In the genomic region with DNA sequence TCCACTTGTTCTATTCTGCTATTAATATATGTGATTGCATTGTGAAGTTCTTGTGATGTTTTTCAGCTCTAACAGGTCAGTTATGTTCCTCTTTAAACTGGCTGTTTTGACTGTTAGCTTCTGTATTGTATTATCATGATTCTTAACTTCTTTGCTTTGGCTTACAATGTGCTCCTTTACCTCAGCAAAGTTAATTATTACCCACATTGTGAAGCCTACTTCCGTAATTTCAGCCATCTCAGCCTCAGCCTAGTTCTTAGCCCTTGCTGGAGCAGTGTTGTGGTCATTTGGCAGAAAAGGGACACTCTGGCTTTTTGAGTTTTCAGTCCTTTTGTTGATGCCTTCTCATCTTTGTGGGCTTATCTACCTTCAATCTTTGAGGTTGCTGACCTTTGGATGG, we compare ENCODE assay signal across 18 cellular contexts.
DNase-seq lines count a peak whose midpoint lies in the region; ATAC-seq, FAIRE-seq and TF ChIP-seq lines count a peak whose summit lies in the region.
"Had no signal": no experiment of that assay in that cellular context is flagged by ENCODE, and none has a peak within 500 bp of the region (broad histone marks: within the 10 kb centered on the region; RNA-seq: fewer than 3 reads in every experiment).

No MANE protein-coding gene starts in this region.

- no peak overlapping the region for H3K9ac ChIP-seq in HepG2 (ENCODE audit: insufficient read depth, low read depth, low read length)

- no peak overlapping the region for H3K27ac ChIP-seq in HepG2 (ENCODE audit: extremely low read length, insufficient read depth, low read length)
- H3K27ac ChIP-seq: SJSA1 had no signal

- H3K79me2 ChIP-seq in HepG2 (ENCODE audit: insufficient read depth, low read length) = no peaks in the 10 kb centered on the region

- H3K4me1 ChIP-seq in HepG2 (ENCODE audit: insufficient read depth, low read length) = no peaks in the 10 kb centered on the region
- H3K4me1 ChIP-seq: SJSA1 had no signal

- 3% methylated on average over 1 of the region's 1 CpG for WGBS in HepG2 (ENCODE audit: low lambda C conversion rate)

- intact Hi-C loops in cardiac septum (cut with DNase I) (no loop called here), HepG2 (cut with micrococcal nuclease; ENCODE audit: unreplicated experiment) (no loop called here), Right ventricle myocardium inferior (cut with DNase I) (no loop called here)

- in situ Hi-C loops in HepG2 (cut with HindIII; ENCODE audit: extremely low pct_ligation_motif_present, low pct_unique_long_range_greater_than_20kb) = no loop called here

- TF ChIP-seq CTCF in HepG2 (CRISPR knock-in tag; IDR thresholded peaks at IDR 0.05) = no peak

- no peaks in the 10 kb centered on the region for H4K20me1 ChIP-seq in HepG2 (ENCODE audit: insufficient read depth, low read length)

- H3K4me3 ChIP-seq in HepG2 (replicated peaks in 1 of 3; ENCODE audit: insufficient read depth in 1 of 3, low read depth in 2 of 3, low read length in 3 of 3) = no peak overlapping the region
- H3K4me3 ChIP-seq: SJSA1 had no signal

- peaks cover 20% of the 10 kb centered on the region for H3K9me3 ChIP-seq in HepG2 (ENCODE audit: low read length)
- H3K9me3 ChIP-seq: SJSA1 had no signal

- TF ChIP-seq RAD21 in HepG2 (CRISPR knock-in tag; IDR thresholded peaks at IDR 0.05) = no peak

- H2AFZ ChIP-seq in HepG2 (ENCODE audit: low read length) = no peak overlapping the region

- TF ChIP-seq EP300 in HepG2 (IDR thresholded peaks at IDR 0.05; ENCODE audit: low read depth in 2 of 2, low read length in 2 of 2) (no peak), HepG2 (CRISPR knock-in tag; IDR thresholded peaks at IDR 0.05; ENCODE audit: borderline replicate concordance) (no peak)

- no peak overlapping the region for H3K4me2 ChIP-seq in HepG2 (ENCODE audit: low read depth, low read length)

- no peaks in the 10 kb centered on the region for H3K36me3 ChIP-seq in HepG2 (replicated peaks in 1 of 2; ENCODE audit: control insufficient read depth in 1 of 2, insufficient read depth in 2 of 2, low read length in 2 of 2)
- H3K36me3 ChIP-seq: SJSA1 had no signal

- H3K27me3 ChIP-seq in HepG2 (ENCODE audit: control insufficient read depth in 1 of 2, insufficient read depth in 2 of 2, low read length in 2 of 2) = no peaks in the 10 kb centered on the region
- H3K27me3 ChIP-seq: SJSA1 had no signal

- ATAC-seq in GM18517 (IDR thresholded peaks at IDR 0.05; ENCODE audit: unreplicated experiment) = peak; percentile 87
- peak; percentile 85 for ATAC-seq in GM19467 (IDR thresholded peaks at IDR 0.05; ENCODE audit: unreplicated experiment)
- ATAC-seq in HG02943 (IDR thresholded peaks at IDR 0.05; ENCODE audit: low read depth, unreplicated experiment) = peak; percentile 91
- no peak for ATAC-seq in HepG2
- no peak for ATAC-seq in Right ventricle myocardium inferior
- ATAC-seq: activated CD4-positive, CD25-positive, alpha-beta regulatory T cell treated with anti-CD3 and anti-CD28 coated beads, Interleukin-2, amount 50 U/mL, for 24 hours; effector memory CD8-positive, alpha-beta T cell had no signal

- CTCF ChIA-PET in HepG2 (lab: Yijun Ruan, JAX; ENCODE audit: low intra/inter-chr PET ratio, low total read pairs) = no interaction called here

- POLR2A ChIA-PET in HepG2 (lab: Yijun Ruan, JAX) = no interaction called here

- FAIRE-seq in HepG2 (lab: Jason Lieb, UNC) = no peak
- FAIRE-seq: keratinocyte had no signal

- no peak for TF ChIP-seq POLR2A in HepG2 (IDR thresholded peaks at IDR 0.05; ENCODE audit: insufficient read depth in 1 of 2, low read depth in 2 of 2, low read length in 2 of 2)

- DNase-seq in HT-29 (ENCODE audit: low spot score) = peak; percentile 28
- no peak for DNase-seq in cardiac septum (ENCODE audit: low spot score)
- no peak for DNase-seq in HepG2 (ENCODE audit: low spot score)
- no peak for DNase-seq in Right ventricle myocardium inferior (ENCODE audit: missing footprints)
- no peak for DNase-seq in stimulated activated CD4-positive, alpha-beta T cell treated with anti-CD3 and anti-CD28 coated beads, Interleukin-4, amount 100 ng/mL, for 1 hour
- DNase-seq: amygdala; CD4-positive, CD25-positive, alpha-beta regulatory T cell; cerebellar nuclear complex; DMS79 treated with DMSO at 0.1 percent for 48 hours; effector memory CD8-positive, alpha-beta T cell; NCI-H1694 treated with DMSO at 0.1 percent for 48 hours; NCI-H524 had no signal

- BruUV-seq in HepG2 (replicated peaks; lab: Mats Ljungman, UMichigan) = no TSS peak

TF ChIP-seq in HepG2, 621 proteins besides CTCF, POLR2A, EP300 and RAD21:
- TF ChIP-seq MED1 (CRISPR knock-in tag; IDR thresholded peaks at IDR 0.05) (no peak), ESRRA (CRISPR knock-in tag; IDR thresholded peaks at IDR 0.05; ENCODE audit: low read depth) (no peak), ELF1 (CRISPR knock-in tag; IDR thresholded peaks at IDR 0.05) (no peak)
- TF ChIP-seq, protein P1, sequence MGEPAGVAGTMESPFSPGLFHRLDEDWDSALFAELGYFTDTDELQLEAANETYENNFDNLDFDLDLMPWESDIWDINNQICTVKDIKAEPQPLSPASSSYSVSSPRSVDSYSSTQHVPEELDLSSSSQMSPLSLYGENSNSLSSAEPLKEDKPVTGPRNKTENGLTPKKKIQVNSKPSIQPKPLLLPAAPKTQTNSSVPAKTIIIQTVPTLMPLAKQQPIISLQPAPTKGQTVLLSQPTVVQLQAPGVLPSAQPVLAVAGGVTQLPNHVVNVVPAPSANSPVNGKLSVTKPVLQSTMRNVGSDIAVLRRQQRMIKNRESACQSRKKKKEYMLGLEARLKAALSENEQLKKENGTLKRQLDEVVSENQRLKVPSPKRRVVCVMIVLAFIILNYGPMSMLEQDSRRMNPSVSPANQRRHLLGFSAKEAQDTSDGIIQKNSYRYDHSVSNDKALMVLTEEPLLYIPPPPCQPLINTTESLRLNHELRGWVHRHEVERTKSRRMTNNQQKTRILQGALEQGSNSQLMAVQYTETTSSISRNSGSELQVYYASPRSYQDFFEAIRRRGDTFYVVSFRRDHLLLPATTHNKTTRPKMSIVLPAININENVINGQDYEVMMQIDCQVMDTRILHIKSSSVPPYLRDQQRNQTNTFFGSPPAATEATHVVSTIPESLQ (CRISPR knock-in tag; conservative IDR thresholded peaks at IDR 0.05) = no peak

Comparison
In these comparisons a context has a peak if more than half of its experiments do, and no peak if none do; other contexts are left out.
1. ATAC-seq: peak in GM18517 (single experiment), GM19467 (single experiment) and HG02943 (single experiment); none in HepG2 (single experiment) and Right ventricle myocardium inferior (single experiment).